Comparison of ENCODE assay signal across 24 cellular contexts in the genomic region with DNA sequence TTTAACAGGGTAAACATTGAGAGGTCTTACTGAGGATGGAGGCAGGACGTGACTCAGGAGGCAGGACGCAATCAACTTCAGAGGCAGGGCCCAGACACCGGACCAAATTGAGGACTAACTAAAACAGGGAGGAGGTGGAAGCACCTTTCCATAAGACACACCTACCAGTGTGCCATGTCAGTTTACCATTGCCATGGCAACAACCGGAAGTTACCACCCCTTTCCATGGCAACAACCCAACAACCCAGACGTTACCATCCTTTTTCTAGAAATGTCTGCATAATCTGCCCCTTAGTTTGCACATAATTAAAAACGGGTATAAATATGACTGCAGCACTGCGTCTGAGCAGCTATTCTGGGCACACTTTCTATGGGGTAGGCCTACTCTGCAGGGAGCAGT. TPM values are rescaled to one million over a fixed set of nuclear protein-coding genes. Genes with fewer than 3 reads are reported as not detected.
"Had no signal": no experiment of that assay in that cellular context is flagged by ENCODE, and none has a peak within 500 bp of the region (broad histone marks: within the 10 kb centered on the region; RNA-seq: fewer than 3 reads in every experiment).

No MANE protein-coding gene starts in this region.

- H3K9me3 Mint-ChIP-seq: stimulated activated memory B cell treated with anti-CD40 and anti-IgM and Interleukin-4, amounts not matched to agents 10 μg/mL and 1 μg/mL and 100 μg/mL, for 72 hours had no signal

- ATAC-seq: gastrocnemius medialis; heart right ventricle; naive thymus-derived CD4-positive, alpha-beta T cell; sciatic nerve; stimulated activated memory B cell treated with anti-CD40 and anti-IgM and Interleukin-4, amounts not matched to agents 10 μg/mL and 1 μg/mL and 100 μg/mL, for 72 hours; upper lobe of right lung had no signal

- H3K4me3 Mint-ChIP-seq: naive thymus-derived CD4-positive, alpha-beta T cell; neural crest cell; stimulated activated memory B cell treated with anti-CD40 and anti-IgM and Interleukin-4, amounts not matched to agents 10 μg/mL and 1 μg/mL and 100 μg/mL, for 72 hours; stimulated activated naive CD8-positive, alpha-beta T cell treated with anti-CD3 and anti-CD28 coated beads, Interleukin-15, Interleukin-2, amounts not matched to agents 100 ng/mL and 50 ng/mL, for 24 hours had no signal

- DNase-seq: effector memory CD4-positive, alpha-beta T cell; gastrocnemius medialis; heart right ventricle; hypothalamus; naive thymus-derived CD4-positive, alpha-beta T cell; posterior cingulate gyrus; spleen; stimulated activated CD4-positive, alpha-beta T cell treated with anti-CD3 and anti-CD28 coated beads, Interleukin-15, amount 100 ng/mL, for 24 hours; stimulated activated CD4-positive, alpha-beta T cell treated with anti-CD3 and anti-CD28 coated beads, Interleukin-1b, Interleukin-23, amount 100 ng/mL, for 48 hours; stimulated activated CD4-positive, alpha-beta T cell treated with anti-CD3 and anti-CD28 coated beads, Interleukin-4, amount 100 ng/mL, for 24 hours; upper lobe of right lung had no signal

- H3K4me1 Mint-ChIP-seq: naive thymus-derived CD4-positive, alpha-beta T cell; stimulated activated memory B cell treated with anti-CD40 and anti-IgM and Interleukin-4, amounts not matched to agents 10 μg/mL and 1 μg/mL and 100 μg/mL, for 72 hours had no signal

- H3K27me3 Mint-ChIP-seq: stimulated activated memory B cell treated with anti-CD40 and anti-IgM and Interleukin-4, amounts not matched to agents 10 μg/mL and 1 μg/mL and 100 μg/mL, for 72 hours had no signal

- H3K36me3 Mint-ChIP-seq: stimulated activated memory B cell treated with anti-CD40 and anti-IgM and Interleukin-4, amounts not matched to agents 10 μg/mL and 1 μg/mL and 100 μg/mL, for 72 hours had no signal

- H3K27ac Mint-ChIP-seq: naive thymus-derived CD4-positive, alpha-beta T cell; stimulated activated memory B cell treated with anti-CD40 and anti-IgM and Interleukin-4, amounts not matched to agents 10 μg/mL and 1 μg/mL and 100 μg/mL, for 72 hours; stimulated activated naive CD8-positive, alpha-beta T cell treated with anti-CD3 and anti-CD28 coated beads, Interleukin-15, Interleukin-2, amounts not matched to agents 100 ng/mL and 50 ng/mL, for 24 hours had no signal

RNA-seq across cellular contexts. Expression of a gene that starts 53.5 kb away (rescaled TPM):
- total RNA-seq: esophagus muscularis mucosa; fibroblast of villous mesenchyme; gastrocnemius medialis; heart right ventricle; kidney epithelial cell; liver; mesenteric fat pad; mononuclear cell; naive thymus-derived CD4-positive, alpha-beta T cell; osteocyte; sciatic nerve; skeletal muscle tissue; spleen; tibial nerve had no signal
